ENCODE assay signal across 13 cellular contexts in the genomic region with DNA sequence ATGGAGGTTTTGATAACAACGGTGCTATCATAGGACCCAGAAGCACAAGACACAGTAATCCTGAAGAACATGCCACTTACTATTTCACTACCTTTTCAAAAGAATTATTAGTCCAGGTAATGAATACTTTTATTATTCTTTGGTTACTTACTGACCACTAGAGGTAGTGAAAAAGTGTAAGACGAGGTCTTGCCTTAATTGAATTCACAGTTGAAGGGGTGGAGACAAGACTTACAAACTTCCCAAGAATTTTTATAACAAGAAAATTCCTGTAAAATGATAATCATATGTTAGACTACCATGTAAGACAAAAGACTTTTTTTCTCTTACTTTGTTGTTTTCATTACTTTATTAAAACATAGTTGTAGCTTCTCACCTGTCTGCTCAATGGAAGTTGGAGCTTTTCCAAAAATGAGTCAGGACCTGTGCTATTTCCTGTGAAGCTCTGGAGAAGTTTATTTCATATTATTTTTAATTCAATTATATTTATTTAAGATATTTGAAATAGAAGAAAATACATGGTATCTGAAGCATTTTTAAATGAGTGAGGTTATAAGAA.
"Had no signal": no experiment of that assay in that cellular context is flagged by ENCODE, and none has a peak within 500 bp of the region (broad histone marks: within the 10 kb centered on the region; RNA-seq: fewer than 3 reads in every experiment).

No MANE protein-coding gene starts in this region.

- H3K4me3 Mint-ChIP-seq: activated naive CD8-positive, alpha-beta T cell; activated T-cell treated with anti-CD3 and anti-CD28 coated beads, Interleukin-2, amount 50 U/mL, for 4 hours; brain; naive thymus-derived CD4-positive, alpha-beta T cell had no signal

- ATAC-seq: activated T-cell treated with anti-CD3 and anti-CD28 coated beads, Interleukin-2, amount 50 U/mL, for 4 hours; left cardiac atrium; lower lobe of right lung; naive thymus-derived CD4-positive, alpha-beta T cell had no signal

- H3K27ac ChIP-seq: lower lobe of right lung, parathyroid adenoma, right atrium auricular region, thyroid gland had no signal

- H3K9ac ChIP-seq: parathyroid adenoma had no signal

- H2AFZ ChIP-seq: parathyroid adenoma had no signal

- H3K4me1 Mint-ChIP-seq: brain; naive thymus-derived CD4-positive, alpha-beta T cell had no signal

- DNase-seq: activated effector memory CD4-positive, alpha-beta T cell treated with anti-CD3 and anti-CD28 coated beads, Interleukin-2, amount 50 U/mL, for 16 hours; activated T-cell treated with anti-CD3 and anti-CD28 coated beads, Interleukin-2, amount 50 U/mL, for 4 hours; amygdala; hippocampal formation; left cardiac atrium; lower lobe of right lung; naive thymus-derived CD4-positive, alpha-beta T cell; small intestine; thyroid gland had no signal

- H3K4me1 ChIP-seq: lower lobe of right lung, parathyroid adenoma, right atrium auricular region, thyroid gland had no signal

- H3K4me3 ChIP-seq: lower lobe of right lung, right atrium auricular region, thyroid gland had no signal

- H3K79me2 ChIP-seq: parathyroid adenoma had no signal

- H3K27ac Mint-ChIP-seq: activated naive CD8-positive, alpha-beta T cell; brain; naive thymus-derived CD4-positive, alpha-beta T cell had no signal

- H3K27me3 Mint-ChIP-seq: activated naive CD8-positive, alpha-beta T cell; brain; naive thymus-derived CD4-positive, alpha-beta T cell had no signal

- H3K27me3 ChIP-seq: right atrium auricular region, thyroid gland had no signal

- H3K9me3 Mint-ChIP-seq: activated T-cell treated with anti-CD3 and anti-CD28 coated beads, Interleukin-2, amount 50 U/mL, for 4 hours; brain; naive thymus-derived CD4-positive, alpha-beta T cell had no signal

- FAIRE-seq: small intestine had no signal

- H3K9me3 ChIP-seq: lower lobe of right lung, right atrium auricular region, thyroid gland had no signal
